Comparison of ENCODE assay signal across 14 cellular contexts in genomic region chr5:67092447-67093023, GRCh38.
DNase-seq lines count a peak whose midpoint lies in the region; ATAC-seq and TF ChIP-seq lines count a peak whose summit lies in the region.
"Had no signal": no experiment of that assay in that cellular context is flagged by ENCODE, and none has a peak within 500 bp of the region (broad histone marks: within the 10 kb centered on the region; RNA-seq: fewer than 3 reads in every experiment).

No MANE protein-coding gene starts in this region.

- TF ChIP-seq CTCF in mesothelial cell of epicardium (IDR thresholded peaks at IDR 0.05; ENCODE audit: unreplicated experiment), result no peak
- no peak for TF ChIP-seq CTCF in thoracic aorta (IDR thresholded peaks at IDR 0.05)
- no peak for TF ChIP-seq CTCF in progenitor cell of endocrine pancreas (IDR thresholded peaks at IDR 0.05; ENCODE audit: unreplicated experiment)

- peaks cover 3% of the 10 kb centered on the region for H3K36me3 Mint-ChIP-seq in mesothelial cell of epicardium
- peaks cover 73% of the 10 kb centered on the region for H3K36me3 Mint-ChIP-seq in activated T-helper 17 cell treated with anti-CD3 and anti-CD28 coated beads, Interleukin-2, amount 50 U/mL, for 72 hours (ENCODE audit: low read depth)
- H3K36me3 Mint-ChIP-seq in progenitor cell of endocrine pancreas (ENCODE audit: insufficient read depth), result peaks cover 6% of the 10 kb centered on the region

- H3K4me3 ChIP-seq in thoracic aorta, result peak overlapping the region; percentile 36
- H3K4me3 ChIP-seq: adrenal gland, SK-N-MC had no signal

- no peaks in the 10 kb centered on the region for H3K36me3 ChIP-seq in thoracic aorta
- H3K36me3 ChIP-seq: adrenal gland, WERI-Rb-1 had no signal

- H3K4me1 ChIP-seq in thoracic aorta (ENCODE audit: control insufficient read depth in 1 of 2, low read depth in 2 of 2), result peaks cover 27 to 52% of the 10 kb centered on the region in 2 donors

- H3K4me3 Mint-ChIP-seq in mesothelial cell of epicardium (no peak overlapping the region), progenitor cell of endocrine pancreas (ENCODE audit: low read depth) (no peak overlapping the region)
- H3K4me3 Mint-ChIP-seq in activated T-helper 17 cell treated with anti-CD3 and anti-CD28 coated beads, Interleukin-2, amount 50 U/mL, for 72 hours, result no peak overlapping the region
- H3K4me3 Mint-ChIP-seq: stimulated activated naive B cell treated with anti-CD40 and anti-IgM and Interleukin-4, amounts not matched to agents 10 μg/mL and 1 μg/mL and 100 μg/mL, for 72 hours had no signal

- H3K27ac ChIP-seq in epithelial cell of prostate, result peak overlapping the region; percentile 66
- H3K27ac ChIP-seq in thoracic aorta, result peak overlapping the region; percentile 77 to 81
- H3K27ac ChIP-seq: 22Rv1, SK-N-MC, WERI-Rb-1 had no signal

- H3K4me1 Mint-ChIP-seq in mesothelial cell of epicardium, result peaks cover 38% of the 10 kb centered on the region
- H3K4me1 Mint-ChIP-seq in activated T-helper 17 cell treated with anti-CD3 and anti-CD28 coated beads, Interleukin-2, amount 50 U/mL, for 72 hours, result peaks cover 8% of the 10 kb centered on the region
- H3K4me1 Mint-ChIP-seq in progenitor cell of endocrine pancreas (ENCODE audit: low read depth), result peaks cover 35% of the 10 kb centered on the region
- H3K4me1 Mint-ChIP-seq: stimulated activated naive B cell treated with anti-CD40 and anti-IgM and Interleukin-4, amounts not matched to agents 10 μg/mL and 1 μg/mL and 100 μg/mL, for 72 hours had no signal

- no peaks in the 10 kb centered on the region for H3K9me3 Mint-ChIP-seq in mesothelial cell of epicardium
- H3K9me3 Mint-ChIP-seq in activated T-helper 17 cell treated with anti-CD3 and anti-CD28 coated beads, Interleukin-2, amount 50 U/mL, for 72 hours, result no peaks in the 10 kb centered on the region
- H3K9me3 Mint-ChIP-seq in progenitor cell of endocrine pancreas (ENCODE audit: low read depth), result no peaks in the 10 kb centered on the region
- H3K9me3 Mint-ChIP-seq: stimulated activated naive B cell treated with anti-CD40 and anti-IgM and Interleukin-4, amounts not matched to agents 10 μg/mL and 1 μg/mL and 100 μg/mL, for 72 hours had no signal

- DNase-seq in DMS53 (lab: John Stamatoyannopoulos, UW) (peak; percentile 36), DMS53 treated with DMSO at 0.1 percent for 48 hours (lab: John Stamatoyannopoulos, UW; ENCODE audit: unreplicated experiment) (no peak), epithelial cell of prostate (ENCODE audit: low read depth, low spot score) (no peak), mesothelial cell of epicardium (ENCODE audit: low spot score in 2 of 2, unreplicated experiment in 2 of 2) (no peak), thoracic aorta (ENCODE audit: low spot score) (no peak), superior temporal gyrus (ENCODE audit: extremely low spot score) (no peak), progenitor cell of endocrine pancreas (ENCODE audit: low spot score, unreplicated experiment) (no peak)
- DNase-seq: adrenal gland; NCI-H82; stimulated activated naive B cell treated with anti-CD40 and anti-IgM and Interleukin-4, amounts not matched to agents 10 μg/mL and 1 μg/mL and 100 μg/mL, for 72 hours; WERI-Rb-1 had no signal

- no peaks in the 10 kb centered on the region for H3K27me3 ChIP-seq in thoracic aorta (replicated peaks; ENCODE audit: insufficient read depth)
- H3K27me3 ChIP-seq: adrenal gland had no signal

- H3K9me3 ChIP-seq in thoracic aorta, result no peaks in the 10 kb centered on the region
- H3K9me3 ChIP-seq: adrenal gland had no signal

- no peaks in the 10 kb centered on the region for H3K27me3 Mint-ChIP-seq in mesothelial cell of epicardium (ENCODE audit: low read depth)
- no peaks in the 10 kb centered on the region for H3K27me3 Mint-ChIP-seq in activated T-helper 17 cell treated with anti-CD3 and anti-CD28 coated beads, Interleukin-2, amount 50 U/mL, for 72 hours
- no peaks in the 10 kb centered on the region for H3K27me3 Mint-ChIP-seq in progenitor cell of endocrine pancreas
- H3K27me3 Mint-ChIP-seq: stimulated activated naive B cell treated with anti-CD40 and anti-IgM and Interleukin-4, amounts not matched to agents 10 μg/mL and 1 μg/mL and 100 μg/mL, for 72 hours had no signal

- H3K27ac Mint-ChIP-seq in mesothelial cell of epicardium, result peak overlapping the region; percentile 23
- H3K27ac Mint-ChIP-seq in activated T-helper 17 cell treated with anti-CD3 and anti-CD28 coated beads, Interleukin-2, amount 50 U/mL, for 72 hours, result no peak overlapping the region
- no peak overlapping the region for H3K27ac Mint-ChIP-seq in progenitor cell of endocrine pancreas

- no peak for ATAC-seq in thoracic aorta (ENCODE audit: insufficient number of reproducible peaks, low FRiP score, low read depth)
- no peak for ATAC-seq in activated T-helper 17 cell treated with anti-CD3 and anti-CD28 coated beads, Interleukin-2, amount 50 U/mL, for 72 hours (replicated peaks)
- ATAC-seq: stimulated activated naive B cell treated with anti-CD40 and anti-IgM and Interleukin-4, amounts not matched to agents 10 μg/mL and 1 μg/mL and 100 μg/mL, for 72 hours had no signal
